Comparison of ENCODE assay signal across 8 cellular contexts in the genomic region with DNA sequence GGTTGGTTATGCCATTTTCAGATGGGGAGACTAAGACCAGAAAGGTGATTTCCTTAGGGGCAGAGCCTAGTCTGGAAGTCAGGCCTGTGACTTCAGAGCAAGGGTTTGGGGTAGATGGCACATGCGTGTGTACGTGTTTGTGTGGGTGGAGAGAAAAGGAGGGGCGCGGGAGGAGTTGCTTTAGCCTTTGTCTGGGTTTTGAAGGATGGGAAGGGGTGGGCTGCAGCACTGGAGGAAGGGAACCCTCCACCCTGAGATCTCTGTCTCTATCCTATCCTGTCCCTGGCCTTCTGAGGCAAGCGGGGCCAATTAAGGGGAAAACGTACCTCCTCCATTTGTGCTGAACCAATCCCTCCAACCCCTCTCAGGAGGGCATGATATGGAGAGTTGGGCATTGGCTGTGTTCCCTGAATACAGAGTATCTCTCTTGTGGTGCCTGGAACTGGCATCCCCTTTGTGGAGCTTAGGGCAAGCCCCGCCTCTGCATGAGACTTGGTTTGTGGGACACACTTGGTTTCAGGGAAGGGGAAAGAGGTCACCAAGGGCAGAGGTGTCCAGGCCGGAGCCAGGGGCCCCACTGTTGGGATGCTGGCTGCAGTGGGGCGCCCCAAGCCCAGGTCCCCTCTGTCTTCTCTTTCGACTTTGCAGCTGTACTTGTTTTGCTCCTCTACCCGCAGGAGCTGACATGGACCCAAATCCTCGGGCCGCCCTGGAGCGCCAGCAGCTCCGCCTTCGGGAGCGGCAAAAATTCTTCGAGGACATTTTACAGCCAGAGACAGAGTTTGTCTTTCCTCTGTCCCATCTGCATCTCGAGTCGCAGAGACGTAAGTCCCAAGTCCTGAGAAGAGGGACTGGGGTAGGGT. TPM values are rescaled to one million over a fixed set of nuclear protein-coding genes. Genes with fewer than 3 reads are reported as not detected.
DNase-seq lines count a peak whose midpoint lies in the region; ATAC-seq and TF ChIP-seq lines count a peak whose summit lies in the region.

A gene with protein sequence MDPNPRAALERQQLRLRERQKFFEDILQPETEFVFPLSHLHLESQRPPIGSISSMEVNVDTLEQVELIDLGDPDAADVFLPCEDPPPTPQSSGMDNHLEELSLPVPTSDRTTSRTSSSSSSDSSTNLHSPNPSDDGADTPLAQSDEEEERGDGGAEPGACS (plus strand): TSS at position 507 of the 863 bp plus-strand sequence. CDS start 179 bp downstream, at position 686.

- TF ChIP-seq EP300 in stomach (IDR thresholded peaks at IDR 0.05) = no peak

- H3K36me3 ChIP-seq in right lobe of liver (peaks cover 0 to 3% (median 0%) of the 10 kb centered on the region in 4 donors), stomach (peaks cover 21 to 42% (median 34%) of the 10 kb centered on the region in 4 donors)

- TF ChIP-seq POLR2A in right lobe of liver (IDR thresholded peaks at IDR 0.05) (no peak), stomach (IDR thresholded peaks at IDR 0.05) (no peak)

- intact Hi-C loops in right lobe of liver (cut with DNase I) (no loop called here), stomach (cut with DNase I; ENCODE audit: low total_unique reads) (no loop called here)

- peak within 1 kb of the TSS; percentile 65 to 73 (median 66) for H3K4me3 ChIP-seq in right lobe of liver
- H3K4me3 ChIP-seq in stomach = peak within 1 kb of the TSS; percentile 63 to 89 (median 73)

- peak; percentile 32 for DNase-seq in activated T-cell treated with anti-CD3 and anti-CD28 coated beads, Interleukin-2, amount 50 U/mL, for 1 hour
- no peak for DNase-seq in activated T-cell treated with anti-CD3 and anti-CD28 coated beads, Interleukin-2, amount 50 U/mL, for 48 hours
- DNase-seq in right lobe of liver = no peak
- DNase-seq in stomach = no peak
- DNase-seq in NCI-H524 treated with DMSO at 0.1 percent for 48 hours (lab: John Stamatoyannopoulos, UW) = no peak
- DNase-seq in NCI-H187 treated with DMSO at 0.1 percent for 48 hours (lab: John Stamatoyannopoulos, UW) = no peak

- TF ChIP-seq CTCF in right lobe of liver (IDR thresholded peaks at IDR 0.05) (no peak), stomach (IDR thresholded peaks at IDR 0.05) (no peak)

- H3K27ac ChIP-seq in cingulate gyrus (ENCODE audit: low read depth, low read length) = peak within 1 kb of the TSS; percentile 98
- peak within 1 kb of the TSS; percentile 28 to 40 (median 30) for H3K27ac ChIP-seq in right lobe of liver
- H3K27ac ChIP-seq in stomach = peak within 1 kb of the TSS; percentile 89 to 96 (median 93)

- H3K4me1 ChIP-seq in right lobe of liver (peaks cover 0 to 9% (median 0%) of the 10 kb centered on the region in 4 donors), stomach (peaks cover 18 to 30% (median 29%) of the 10 kb centered on the region in 4 donors)

- ATAC-seq in right lobe of liver = no peak
- ATAC-seq in GM19455 (IDR thresholded peaks at IDR 0.05; ENCODE audit: unreplicated experiment) = no peak

- WGBS in right lobe of liver (ENCODE audit: insufficient coverage, low coverage, low lambda C conversion rate, missing lambda C conversion rate) = 90% methylated on average over 4 of the region's 21 CpGs
- 65 to 78% (median 72%) methylated on average over 19 to 21 of the region's 21 CpGs for WGBS in stomach, 5 donors

- H3K27me3 ChIP-seq in right lobe of liver (no peaks in the 10 kb centered on the region), stomach (no peaks in the 10 kb centered on the region)

- H3K9me3 ChIP-seq in right lobe of liver (no peaks in the 10 kb centered on the region), stomach (no peaks in the 10 kb centered on the region)

RNA-seq across cellular contexts. Expression of the gene that starts here (rescaled TPM):
- 1 to 10 TPM; 2.3 to 5.3 (median 3.3) TPM for total RNA-seq in right lobe of liver
- 100 to 1,000 TPM in 1 of 5 donors, 10 to 100 TPM in 4; 10.6 to 131 (median 51.3) TPM for total RNA-seq in stomach
- polyA plus RNA-seq in stomach = 10 to 100 TPM; 55.6 to 90.7 (median 77.6) TPM

Comparison
In these comparisons a context has a peak if more than half of its experiments do, and no peak if none do; other contexts are left out.
1. H3K27ac ChIP-seq: peak in every context shown above with its lines; median percentile 98 in cingulate gyrus; 93 in stomach; 30 in right lobe of liver.